ENCODE assay signal across 1 cellular context in genomic region chr2:162582357-162582798, GRCh38.
TF ChIP-seq lines count a peak whose summit lies in the region.

No MANE protein-coding gene starts in this region.

TF ChIP-seq in HepG2, 621 proteins besides CTCF, POLR2A, EP300 and RAD21 (continued from another document and continues in another):
- TF ChIP-seq IKZF4 (CRISPR knock-in tag; IDR thresholded peaks at IDR 0.05; ENCODE audit: borderline replicate concordance, low read depth, not compliant biosample characterization) (no peak), KDM1A (CRISPR knock-in tag; IDR thresholded peaks at IDR 0.05) (peak; percentile 83), RFX1 (IDR thresholded peaks at IDR 0.05) (no peak), ZNF709 (CRISPR knock-in tag; IDR thresholded peaks at IDR 0.05) (peak; percentile 68; the same call in 1 of the 2 replicates), ZBTB20 (CRISPR knock-in tag; IDR thresholded peaks at IDR 0.05; ENCODE audit: borderline replicate concordance, low read depth) (peak; percentile 99), ZNF234 (CRISPR knock-in tag; conservative IDR thresholded peaks at IDR 0.05) (no peak), ZC3H13 (CRISPR knock-in tag; IDR thresholded peaks at IDR 0.05) (no peak), ZNF790 (CRISPR knock-in tag; IDR thresholded peaks at IDR 0.05; ENCODE audit: borderline replicate concordance) (no peak), ZMAT3 (CRISPR knock-in tag; conservative IDR thresholded peaks at IDR 0.05) (peak; percentile 79; the same call in 1 of the 2 replicates), KLF16 (CRISPR knock-in tag; IDR thresholded peaks at IDR 0.05) (peak in 1 of 2 experiments; percentile 99; a peak in 2 of 4 replicates), TCF12 (IDR thresholded peaks at IDR 0.05) (no peak), TCF12 (CRISPR knock-in tag; IDR thresholded peaks at IDR 0.05) (peak; percentile 97), ZNF564 (CRISPR knock-in tag; IDR thresholded peaks at IDR 0.05) (peak; percentile 75), U2AF2 (IDR thresholded peaks at IDR 0.05; ENCODE audit: low read depth, low read length) (no peak), ELF1 (CRISPR knock-in tag; IDR thresholded peaks at IDR 0.05) (peak; percentile 84), ZNF747 (CRISPR knock-in tag; IDR thresholded peaks at IDR 0.05; ENCODE audit: borderline replicate concordance) (peak; percentile 90; the same call in 1 of the 2 replicates), ZNF3 (CRISPR knock-in tag; IDR thresholded peaks at IDR 0.05) (no peak; the same call in 1 of the 2 replicates), ZNF687 (CRISPR knock-in tag; IDR thresholded peaks at IDR 0.05) (no peak), ZNF850 (CRISPR knock-in tag; conservative IDR thresholded peaks at IDR 0.05) (no peak), RFXAP (CRISPR knock-in tag; IDR thresholded peaks at IDR 0.05; ENCODE audit: borderline replicate concordance) (0 out of 2 replicates have a peak, but pooled peaks have one; percentile 71), BCL3 (CRISPR knock-in tag; IDR thresholded peaks at IDR 0.05) (peak; percentile 74; the same call in 1 of the 2 replicates), ZNF562 (CRISPR knock-in tag; IDR thresholded peaks at IDR 0.05; ENCODE audit: borderline replicate concordance) (no peak), ZNF280D (CRISPR knock-in tag; IDR thresholded peaks at IDR 0.05) (peak; percentile 96), JDP2 (CRISPR knock-in tag; IDR thresholded peaks at IDR 0.05; ENCODE audit: borderline replicate concordance) (peak; percentile 84; the same call in 1 of the 2 replicates), RORA (CRISPR knock-in tag; IDR thresholded peaks at IDR 0.05) (0 out of 2 replicates have a peak, but pooled peaks have one; percentile 77), BATF2 (CRISPR knock-in tag; IDR thresholded peaks at IDR 0.05) (no peak; the same call in 1 of the 2 replicates), ZFP36L2 (CRISPR knock-in tag; IDR thresholded peaks at IDR 0.05) (no peak; the same call in 1 of the 2 replicates), HMG20B (CRISPR knock-in tag; conservative IDR thresholded peaks at IDR 0.05) (peak; percentile 98), AKAP8 (CRISPR knock-in tag; IDR thresholded peaks at IDR 0.05) (peak; percentile 83; the same call in 1 of the 2 replicates), RARG (CRISPR knock-in tag; IDR thresholded peaks at IDR 0.05; ENCODE audit: low read depth) (no peak), ZEB1 (IDR thresholded peaks at IDR 0.05; ENCODE audit: insufficient replicate concordance, low read depth) (no peak), NCOR1 (IDR thresholded peaks at IDR 0.05; ENCODE audit: borderline replicate concordance, low read length) (peak; percentile 93; the same call in 1 of the 2 replicates), ADNP (CRISPR knock-in tag; IDR thresholded peaks at IDR 0.05) (no peak), NFIC (IDR thresholded peaks at IDR 0.05; ENCODE audit: low read length) (peak; percentile 100), MIXL1 (CRISPR knock-in tag; IDR thresholded peaks at IDR 0.05) (peak; percentile 100), STAG1 (CRISPR knock-in tag; IDR thresholded peaks at IDR 0.05) (peak; percentile 46), HCFC1 (IDR thresholded peaks at IDR 0.05; ENCODE audit: low read depth, low read length) (no peak), ATM (IDR thresholded peaks at IDR 0.05; ENCODE audit: borderline replicate concordance) (no peak)
- TF ChIP-seq, protein P1, sequence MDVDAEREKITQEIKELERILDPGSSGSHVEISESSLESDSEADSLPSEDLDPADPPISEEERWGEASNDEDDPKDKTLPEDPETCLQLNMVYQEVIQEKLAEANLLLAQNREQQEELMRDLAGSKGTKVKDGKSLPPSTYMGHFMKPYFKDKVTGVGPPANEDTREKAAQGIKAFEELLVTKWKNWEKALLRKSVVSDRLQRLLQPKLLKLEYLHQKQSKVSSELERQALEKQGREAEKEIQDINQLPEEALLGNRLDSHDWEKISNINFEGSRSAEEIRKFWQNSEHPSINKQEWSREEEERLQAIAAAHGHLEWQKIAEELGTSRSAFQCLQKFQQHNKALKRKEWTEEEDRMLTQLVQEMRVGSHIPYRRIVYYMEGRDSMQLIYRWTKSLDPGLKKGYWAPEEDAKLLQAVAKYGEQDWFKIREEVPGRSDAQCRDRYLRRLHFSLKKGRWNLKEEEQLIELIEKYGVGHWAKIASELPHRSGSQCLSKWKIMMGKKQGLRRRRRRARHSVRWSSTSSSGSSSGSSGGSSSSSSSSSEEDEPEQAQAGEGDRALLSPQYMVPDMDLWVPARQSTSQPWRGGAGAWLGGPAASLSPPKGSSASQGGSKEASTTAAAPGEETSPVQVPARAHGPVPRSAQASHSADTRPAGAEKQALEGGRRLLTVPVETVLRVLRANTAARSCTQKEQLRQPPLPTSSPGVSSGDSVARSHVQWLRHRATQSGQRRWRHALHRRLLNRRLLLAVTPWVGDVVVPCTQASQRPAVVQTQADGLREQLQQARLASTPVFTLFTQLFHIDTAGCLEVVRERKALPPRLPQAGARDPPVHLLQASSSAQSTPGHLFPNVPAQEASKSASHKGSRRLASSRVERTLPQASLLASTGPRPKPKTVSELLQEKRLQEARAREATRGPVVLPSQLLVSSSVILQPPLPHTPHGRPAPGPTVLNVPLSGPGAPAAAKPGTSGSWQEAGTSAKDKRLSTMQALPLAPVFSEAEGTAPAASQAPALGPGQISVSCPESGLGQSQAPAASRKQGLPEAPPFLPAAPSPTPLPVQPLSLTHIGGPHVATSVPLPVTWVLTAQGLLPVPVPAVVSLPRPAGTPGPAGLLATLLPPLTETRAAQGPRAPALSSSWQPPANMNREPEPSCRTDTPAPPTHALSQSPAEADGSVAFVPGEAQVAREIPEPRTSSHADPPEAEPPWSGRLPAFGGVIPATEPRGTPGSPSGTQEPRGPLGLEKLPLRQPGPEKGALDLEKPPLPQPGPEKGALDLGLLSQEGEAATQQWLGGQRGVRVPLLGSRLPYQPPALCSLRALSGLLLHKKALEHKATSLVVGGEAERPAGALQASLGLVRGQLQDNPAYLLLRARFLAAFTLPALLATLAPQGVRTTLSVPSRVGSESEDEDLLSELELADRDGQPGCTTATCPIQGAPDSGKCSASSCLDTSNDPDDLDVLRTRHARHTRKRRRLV (CRISPR knock-in tag; IDR thresholded peaks at IDR 0.05), result peak; percentile 70; the same call in 1 of the 2 replicates
- TF ChIP-seq, protein P2, sequence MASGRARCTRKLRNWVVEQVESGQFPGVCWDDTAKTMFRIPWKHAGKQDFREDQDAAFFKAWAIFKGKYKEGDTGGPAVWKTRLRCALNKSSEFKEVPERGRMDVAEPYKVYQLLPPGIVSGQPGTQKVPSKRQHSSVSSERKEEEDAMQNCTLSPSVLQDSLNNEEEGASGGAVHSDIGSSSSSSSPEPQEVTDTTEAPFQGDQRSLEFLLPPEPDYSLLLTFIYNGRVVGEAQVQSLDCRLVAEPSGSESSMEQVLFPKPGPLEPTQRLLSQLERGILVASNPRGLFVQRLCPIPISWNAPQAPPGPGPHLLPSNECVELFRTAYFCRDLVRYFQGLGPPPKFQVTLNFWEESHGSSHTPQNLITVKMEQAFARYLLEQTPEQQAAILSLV (CRISPR knock-in tag; IDR thresholded peaks at IDR 0.05; ENCODE audit: borderline replicate concordance), result peak; percentile 68; the same call in 1 of the 2 replicates
- TF ChIP-seq, protein P3, sequence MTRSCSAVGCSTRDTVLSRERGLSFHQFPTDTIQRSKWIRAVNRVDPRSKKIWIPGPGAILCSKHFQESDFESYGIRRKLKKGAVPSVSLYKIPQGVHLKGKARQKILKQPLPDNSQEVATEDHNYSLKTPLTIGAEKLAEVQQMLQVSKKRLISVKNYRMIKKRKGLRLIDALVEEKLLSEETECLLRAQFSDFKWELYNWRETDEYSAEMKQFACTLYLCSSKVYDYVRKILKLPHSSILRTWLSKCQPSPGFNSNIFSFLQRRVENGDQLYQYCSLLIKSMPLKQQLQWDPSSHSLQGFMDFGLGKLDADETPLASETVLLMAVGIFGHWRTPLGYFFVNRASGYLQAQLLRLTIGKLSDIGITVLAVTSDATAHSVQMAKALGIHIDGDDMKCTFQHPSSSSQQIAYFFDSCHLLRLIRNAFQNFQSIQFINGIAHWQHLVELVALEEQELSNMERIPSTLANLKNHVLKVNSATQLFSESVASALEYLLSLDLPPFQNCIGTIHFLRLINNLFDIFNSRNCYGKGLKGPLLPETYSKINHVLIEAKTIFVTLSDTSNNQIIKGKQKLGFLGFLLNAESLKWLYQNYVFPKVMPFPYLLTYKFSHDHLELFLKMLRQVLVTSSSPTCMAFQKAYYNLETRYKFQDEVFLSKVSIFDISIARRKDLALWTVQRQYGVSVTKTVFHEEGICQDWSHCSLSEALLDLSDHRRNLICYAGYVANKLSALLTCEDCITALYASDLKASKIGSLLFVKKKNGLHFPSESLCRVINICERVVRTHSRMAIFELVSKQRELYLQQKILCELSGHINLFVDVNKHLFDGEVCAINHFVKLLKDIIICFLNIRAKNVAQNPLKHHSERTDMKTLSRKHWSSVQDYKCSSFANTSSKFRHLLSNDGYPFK (CRISPR knock-in tag; IDR thresholded peaks at IDR 0.05; ENCODE audit: borderline replicate concordance), result no peak
- TF ChIP-seq, protein P4, sequence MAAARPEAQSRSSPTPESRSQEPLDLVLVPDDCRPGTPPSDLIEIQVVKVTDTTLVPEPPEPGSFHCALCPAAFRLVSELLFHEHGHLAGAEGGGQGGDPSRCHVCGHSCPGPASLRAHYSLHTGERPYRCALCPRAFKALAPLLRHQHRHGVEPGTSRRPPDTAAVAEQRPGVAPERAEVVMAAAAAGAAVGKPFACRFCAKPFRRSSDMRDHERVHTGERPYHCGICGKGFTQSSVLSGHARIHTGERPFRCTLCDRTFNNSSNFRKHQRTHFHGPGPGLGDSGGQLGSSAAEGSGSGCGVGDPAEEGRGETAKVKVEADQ (CRISPR knock-in tag; IDR thresholded peaks at IDR 0.05; ENCODE audit: borderline replicate concordance), result peak; percentile 64; the same call in 1 of the 2 replicates
- TF ChIP-seq, protein P5, sequence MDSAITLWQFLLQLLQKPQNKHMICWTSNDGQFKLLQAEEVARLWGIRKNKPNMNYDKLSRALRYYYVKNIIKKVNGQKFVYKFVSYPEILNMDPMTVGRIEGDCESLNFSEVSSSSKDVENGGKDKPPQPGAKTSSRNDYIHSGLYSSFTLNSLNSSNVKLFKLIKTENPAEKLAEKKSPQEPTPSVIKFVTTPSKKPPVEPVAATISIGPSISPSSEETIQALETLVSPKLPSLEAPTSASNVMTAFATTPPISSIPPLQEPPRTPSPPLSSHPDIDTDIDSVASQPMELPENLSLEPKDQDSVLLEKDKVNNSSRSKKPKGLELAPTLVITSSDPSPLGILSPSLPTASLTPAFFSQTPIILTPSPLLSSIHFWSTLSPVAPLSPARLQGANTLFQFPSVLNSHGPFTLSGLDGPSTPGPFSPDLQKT (CRISPR knock-in tag; IDR thresholded peaks at IDR 0.05; ENCODE audit: borderline replicate concordance), result no peak
